ENCODE assay signal across 1 cellular context in the genomic region with DNA sequence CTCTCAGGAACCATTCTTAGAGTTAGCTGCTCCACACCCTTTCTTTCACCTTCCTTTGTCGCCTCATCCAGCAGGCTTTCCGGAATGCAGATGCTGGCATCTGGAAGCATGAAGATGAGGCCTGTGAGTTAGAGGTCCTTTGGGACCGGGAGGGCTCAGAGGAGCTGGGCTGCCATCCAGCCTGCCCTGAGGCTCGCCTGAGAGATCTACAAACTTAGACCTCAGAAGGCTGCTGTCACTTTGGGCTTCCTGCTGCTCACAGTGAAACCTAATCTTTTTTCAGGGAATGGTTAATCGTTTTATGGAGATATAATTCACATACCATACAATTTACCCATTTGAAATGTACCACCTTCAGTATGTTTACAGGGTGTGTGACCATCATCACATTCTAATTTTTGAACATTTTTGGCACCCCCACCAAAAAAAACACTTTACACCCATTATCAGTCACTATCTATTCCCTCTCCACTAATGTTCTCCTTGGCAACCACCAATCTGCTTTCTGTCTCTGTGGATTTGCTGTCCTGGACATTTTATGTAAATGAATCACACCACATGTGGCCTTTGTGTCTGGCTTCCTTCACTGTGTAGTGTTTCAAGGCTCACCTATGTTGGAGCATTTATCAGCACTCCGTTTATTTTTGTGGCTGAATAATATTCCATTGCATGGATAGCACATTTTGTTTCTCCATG.
TF ChIP-seq lines count a peak whose summit lies in the region.

No MANE protein-coding gene starts in this region.

TF ChIP-seq in HEK293, 187 proteins besides CTCF, POLR2A, EP300 and RAD21 (continued from another document and continues in another):
- TF ChIP-seq ZEB2 (tag by site-specific recombination; IDR thresholded peaks at IDR 0.05) (peak; percentile 69; the same call in 1 of the 2 replicates), ZNF146 (tag by site-specific recombination; IDR thresholded peaks at IDR 0.05) (peak; percentile 88), ZNF561 (tag by site-specific recombination; IDR thresholded peaks at IDR 0.05; ENCODE audit: borderline replicate concordance) (0 out of 2 replicates have a peak, but pooled peaks have one; percentile 34), ZSCAN16 (tag by site-specific recombination; IDR thresholded peaks at IDR 0.05) (0 out of 2 replicates have a peak, but pooled peaks have one; percentile 46), ZSCAN30 (tag by site-specific recombination; IDR thresholded peaks at IDR 0.05) (peak; percentile 89), ZIC2 (tag by site-specific recombination; IDR thresholded peaks at IDR 0.05) (peak; percentile 54), KLF10 (tag by site-specific recombination; IDR thresholded peaks at IDR 0.05) (peak; percentile 76), ZNF24 (tag by site-specific recombination; IDR thresholded peaks at IDR 0.05) (peak; percentile 61; the same call in 1 of the 2 replicates), ZNF843 (tag by site-specific recombination; IDR thresholded peaks at IDR 0.05) (peak; percentile 95), ZNF629 (tag by site-specific recombination; IDR thresholded peaks at IDR 0.05) (peak; percentile 26; the same call in 1 of the 2 replicates), FEZF1 (tag by site-specific recombination; IDR thresholded peaks at IDR 0.05) (peak; percentile 92), ZBTB8A (tag by site-specific recombination; IDR thresholded peaks at IDR 0.05) (peak; percentile 67), ZNF529 (tag by site-specific recombination; IDR thresholded peaks at IDR 0.05; ENCODE audit: insufficient replicate concordance) (no peak), IKZF3 (tag by site-specific recombination; IDR thresholded peaks at IDR 0.05) (peak; percentile 44; the same call in 1 of the 2 replicates), ZBTB17 (tag by site-specific recombination; IDR thresholded peaks at IDR 0.05) (peak; percentile 69), ZXDB (tag by site-specific recombination; IDR thresholded peaks at IDR 0.05) (0 out of 2 replicates have a peak, but pooled peaks have one; percentile 39), ZNF660 (tag by site-specific recombination; IDR thresholded peaks at IDR 0.05) (0 out of 2 replicates have a peak, but pooled peaks have one; percentile 11), ZNF600 (tag by site-specific recombination; IDR thresholded peaks at IDR 0.05) (peak; percentile 50), GLIS1 (tag by site-specific recombination; IDR thresholded peaks at IDR 0.05) (no peak), MYNN (tag by site-specific recombination; IDR thresholded peaks at IDR 0.05; ENCODE audit: borderline replicate concordance) (no peak), MZF1 (tag by site-specific recombination; IDR thresholded peaks at IDR 0.05; ENCODE audit: borderline replicate concordance) (peak; percentile 62; the same call in 1 of the 2 replicates), ZNF571 (tag by site-specific recombination; IDR thresholded peaks at IDR 0.05) (no peak), ZNF423 (tag by site-specific recombination; IDR thresholded peaks at IDR 0.05) (peak; percentile 57; the same call in 1 of the 2 replicates), BCL11A (tag by site-specific recombination; IDR thresholded peaks at IDR 0.05; ENCODE audit: low read depth) (0 out of 2 replicates have a peak, but pooled peaks have one; percentile 23), ZNF548 (tag by site-specific recombination; IDR thresholded peaks at IDR 0.05) (peak; percentile 76), BCL11B (tag by site-specific recombination; IDR thresholded peaks at IDR 0.05; ENCODE audit: low read depth) (peak; percentile 36; the same call in 1 of the 2 replicates), ZBTB20 (tag by site-specific recombination; IDR thresholded peaks at IDR 0.05) (peak; percentile 26; the same call in 1 of the 2 replicates), SP7 (tag by site-specific recombination; IDR thresholded peaks at IDR 0.05) (peak; percentile 95), ZNF202 (tag by site-specific recombination; IDR thresholded peaks at IDR 0.05; ENCODE audit: borderline replicate concordance) (no peak), ZNF266 (tag by site-specific recombination; IDR thresholded peaks at IDR 0.05; ENCODE audit: low read depth) (no peak), ZNF777 (tag by site-specific recombination; IDR thresholded peaks at IDR 0.05; ENCODE audit: borderline replicate concordance) (no peak), ZNF610 (tag by site-specific recombination; IDR thresholded peaks at IDR 0.05; ENCODE audit: borderline replicate concordance) (0 out of 2 replicates have a peak, but pooled peaks have one; percentile 20)
- TF ChIP-seq, protein P1, sequence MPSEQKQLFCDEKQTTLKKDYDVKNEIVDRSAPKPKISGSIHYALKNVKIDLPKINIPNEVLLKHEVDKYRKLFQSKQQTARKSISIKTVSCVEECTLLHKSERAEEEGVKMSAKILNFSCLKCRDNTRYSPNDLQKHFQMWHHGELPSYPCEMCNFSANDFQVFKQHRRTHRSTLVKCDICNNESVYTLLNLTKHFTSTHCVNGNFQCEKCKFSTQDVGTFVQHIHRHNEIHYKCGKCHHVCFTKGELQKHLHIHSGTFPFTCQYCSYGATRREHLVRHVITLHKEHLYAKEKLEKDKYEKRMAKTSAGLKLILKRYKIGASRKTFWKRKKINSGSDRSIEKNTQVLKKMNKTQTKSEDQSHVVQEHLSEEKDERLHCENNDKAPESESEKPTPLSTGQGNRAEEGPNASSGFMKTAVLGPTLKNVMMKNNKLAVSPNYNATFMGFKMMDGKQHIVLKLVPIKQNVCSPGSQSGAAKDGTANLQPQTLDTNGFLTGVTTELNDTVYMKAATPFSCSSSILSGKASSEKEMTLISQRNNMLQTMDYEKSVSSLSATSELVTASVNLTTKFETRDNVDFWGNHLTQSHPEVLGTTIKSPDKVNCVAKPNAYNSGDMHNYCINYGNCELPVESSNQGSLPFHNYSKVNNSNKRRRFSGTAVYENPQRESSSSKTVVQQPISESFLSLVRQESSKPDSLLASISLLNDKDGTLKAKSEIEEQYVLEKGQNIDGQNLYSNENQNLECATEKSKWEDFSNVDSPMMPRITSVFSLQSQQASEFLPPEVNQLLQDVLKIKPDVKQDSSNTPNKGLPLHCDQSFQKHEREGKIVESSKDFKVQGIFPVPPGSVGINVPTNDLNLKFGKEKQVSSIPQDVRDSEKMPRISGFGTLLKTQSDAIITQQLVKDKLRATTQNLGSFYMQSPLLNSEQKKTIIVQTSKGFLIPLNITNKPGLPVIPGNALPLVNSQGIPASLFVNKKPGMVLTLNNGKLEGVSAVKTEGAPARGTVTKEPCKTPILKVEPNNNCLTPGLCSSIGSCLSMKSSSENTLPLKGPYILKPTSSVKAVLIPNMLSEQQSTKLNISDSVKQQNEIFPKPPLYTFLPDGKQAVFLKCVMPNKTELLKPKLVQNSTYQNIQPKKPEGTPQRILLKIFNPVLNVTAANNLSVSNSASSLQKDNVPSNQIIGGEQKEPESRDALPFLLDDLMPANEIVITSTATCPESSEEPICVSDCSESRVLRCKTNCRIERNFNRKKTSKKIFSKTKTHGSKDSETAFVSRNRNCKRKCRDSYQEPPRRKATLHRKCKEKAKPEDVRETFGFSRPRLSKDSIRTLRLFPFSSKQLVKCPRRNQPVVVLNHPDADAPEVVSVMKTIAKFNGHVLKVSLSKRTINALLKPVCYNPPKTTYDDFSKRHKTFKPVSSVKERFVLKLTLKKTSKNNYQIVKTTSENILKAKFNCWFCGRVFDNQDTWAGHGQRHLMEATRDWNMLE (tag by site-specific recombination; conservative IDR thresholded peaks at IDR 0.05; ENCODE audit: low read depth), result peak; percentile 29; the same call in 1 of the 2 replicates
- TF ChIP-seq, protein P2, sequence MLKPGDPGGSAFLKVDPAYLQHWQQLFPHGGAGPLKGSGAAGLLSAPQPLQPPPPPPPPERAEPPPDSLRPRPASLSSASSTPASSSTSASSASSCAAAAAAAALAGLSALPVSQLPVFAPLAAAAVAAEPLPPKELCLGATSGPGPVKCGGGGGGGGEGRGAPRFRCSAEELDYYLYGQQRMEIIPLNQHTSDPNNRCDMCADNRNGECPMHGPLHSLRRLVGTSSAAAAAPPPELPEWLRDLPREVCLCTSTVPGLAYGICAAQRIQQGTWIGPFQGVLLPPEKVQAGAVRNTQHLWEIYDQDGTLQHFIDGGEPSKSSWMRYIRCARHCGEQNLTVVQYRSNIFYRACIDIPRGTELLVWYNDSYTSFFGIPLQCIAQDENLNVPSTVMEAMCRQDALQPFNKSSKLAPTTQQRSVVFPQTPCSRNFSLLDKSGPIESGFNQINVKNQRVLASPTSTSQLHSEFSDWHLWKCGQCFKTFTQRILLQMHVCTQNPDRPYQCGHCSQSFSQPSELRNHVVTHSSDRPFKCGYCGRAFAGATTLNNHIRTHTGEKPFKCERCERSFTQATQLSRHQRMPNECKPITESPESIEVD (tag by site-specific recombination; IDR thresholded peaks at IDR 0.05), result peak; percentile 88
- TF ChIP-seq, protein P3, sequence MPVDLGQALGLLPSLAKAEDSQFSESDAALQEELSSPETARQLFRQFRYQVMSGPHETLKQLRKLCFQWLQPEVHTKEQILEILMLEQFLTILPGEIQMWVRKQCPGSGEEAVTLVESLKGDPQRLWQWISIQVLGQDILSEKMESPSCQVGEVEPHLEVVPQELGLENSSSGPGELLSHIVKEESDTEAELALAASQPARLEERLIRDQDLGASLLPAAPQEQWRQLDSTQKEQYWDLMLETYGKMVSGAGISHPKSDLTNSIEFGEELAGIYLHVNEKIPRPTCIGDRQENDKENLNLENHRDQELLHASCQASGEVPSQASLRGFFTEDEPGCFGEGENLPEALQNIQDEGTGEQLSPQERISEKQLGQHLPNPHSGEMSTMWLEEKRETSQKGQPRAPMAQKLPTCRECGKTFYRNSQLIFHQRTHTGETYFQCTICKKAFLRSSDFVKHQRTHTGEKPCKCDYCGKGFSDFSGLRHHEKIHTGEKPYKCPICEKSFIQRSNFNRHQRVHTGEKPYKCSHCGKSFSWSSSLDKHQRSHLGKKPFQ (tag by site-specific recombination; IDR thresholded peaks at IDR 0.05), result peak; percentile 81
- TF ChIP-seq, protein P4, sequence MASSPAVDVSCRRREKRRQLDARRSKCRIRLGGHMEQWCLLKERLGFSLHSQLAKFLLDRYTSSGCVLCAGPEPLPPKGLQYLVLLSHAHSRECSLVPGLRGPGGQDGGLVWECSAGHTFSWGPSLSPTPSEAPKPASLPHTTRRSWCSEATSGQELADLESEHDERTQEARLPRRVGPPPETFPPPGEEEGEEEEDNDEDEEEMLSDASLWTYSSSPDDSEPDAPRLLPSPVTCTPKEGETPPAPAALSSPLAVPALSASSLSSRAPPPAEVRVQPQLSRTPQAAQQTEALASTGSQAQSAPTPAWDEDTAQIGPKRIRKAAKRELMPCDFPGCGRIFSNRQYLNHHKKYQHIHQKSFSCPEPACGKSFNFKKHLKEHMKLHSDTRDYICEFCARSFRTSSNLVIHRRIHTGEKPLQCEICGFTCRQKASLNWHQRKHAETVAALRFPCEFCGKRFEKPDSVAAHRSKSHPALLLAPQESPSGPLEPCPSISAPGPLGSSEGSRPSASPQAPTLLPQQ (tag by site-specific recombination; IDR thresholded peaks at IDR 0.05), result peak; percentile 23; the same call in 1 of the 2 replicates
- TF ChIP-seq, protein P5, sequence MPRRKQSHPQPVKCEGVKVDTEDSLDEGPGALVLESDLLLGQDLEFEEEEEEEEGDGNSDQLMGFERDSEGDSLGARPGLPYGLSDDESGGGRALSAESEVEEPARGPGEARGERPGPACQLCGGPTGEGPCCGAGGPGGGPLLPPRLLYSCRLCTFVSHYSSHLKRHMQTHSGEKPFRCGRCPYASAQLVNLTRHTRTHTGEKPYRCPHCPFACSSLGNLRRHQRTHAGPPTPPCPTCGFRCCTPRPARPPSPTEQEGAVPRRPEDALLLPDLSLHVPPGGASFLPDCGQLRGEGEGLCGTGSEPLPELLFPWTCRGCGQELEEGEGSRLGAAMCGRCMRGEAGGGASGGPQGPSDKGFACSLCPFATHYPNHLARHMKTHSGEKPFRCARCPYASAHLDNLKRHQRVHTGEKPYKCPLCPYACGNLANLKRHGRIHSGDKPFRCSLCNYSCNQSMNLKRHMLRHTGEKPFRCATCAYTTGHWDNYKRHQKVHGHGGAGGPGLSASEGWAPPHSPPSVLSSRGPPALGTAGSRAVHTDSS (tag by site-specific recombination; IDR thresholded peaks at IDR 0.05), result peak; percentile 50; the same call in 1 of the 2 replicates
- TF ChIP-seq, protein P6, sequence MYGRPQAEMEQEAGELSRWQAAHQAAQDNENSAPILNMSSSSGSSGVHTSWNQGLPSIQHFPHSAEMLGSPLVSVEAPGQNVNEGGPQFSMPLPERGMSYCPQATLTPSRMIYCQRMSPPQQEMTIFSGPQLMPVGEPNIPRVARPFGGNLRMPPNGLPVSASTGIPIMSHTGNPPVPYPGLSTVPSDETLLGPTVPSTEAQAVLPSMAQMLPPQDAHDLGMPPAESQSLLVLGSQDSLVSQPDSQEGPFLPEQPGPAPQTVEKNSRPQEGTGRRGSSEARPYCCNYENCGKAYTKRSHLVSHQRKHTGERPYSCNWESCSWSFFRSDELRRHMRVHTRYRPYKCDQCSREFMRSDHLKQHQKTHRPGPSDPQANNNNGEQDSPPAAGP (tag by site-specific recombination; IDR thresholded peaks at IDR 0.05), result peak; percentile 72; the same call in 1 of the 2 replicates
- TF ChIP-seq, protein P7, sequence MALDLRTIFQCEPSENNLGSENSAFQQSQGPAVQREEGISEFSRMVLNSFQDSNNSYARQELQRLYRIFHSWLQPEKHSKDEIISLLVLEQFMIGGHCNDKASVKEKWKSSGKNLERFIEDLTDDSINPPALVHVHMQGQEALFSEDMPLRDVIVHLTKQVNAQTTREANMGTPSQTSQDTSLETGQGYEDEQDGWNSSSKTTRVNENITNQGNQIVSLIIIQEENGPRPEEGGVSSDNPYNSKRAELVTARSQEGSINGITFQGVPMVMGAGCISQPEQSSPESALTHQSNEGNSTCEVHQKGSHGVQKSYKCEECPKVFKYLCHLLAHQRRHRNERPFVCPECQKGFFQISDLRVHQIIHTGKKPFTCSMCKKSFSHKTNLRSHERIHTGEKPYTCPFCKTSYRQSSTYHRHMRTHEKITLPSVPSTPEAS (tag by site-specific recombination; IDR thresholded peaks at IDR 0.05), result peak; percentile 54
- TF ChIP-seq, protein P8, sequence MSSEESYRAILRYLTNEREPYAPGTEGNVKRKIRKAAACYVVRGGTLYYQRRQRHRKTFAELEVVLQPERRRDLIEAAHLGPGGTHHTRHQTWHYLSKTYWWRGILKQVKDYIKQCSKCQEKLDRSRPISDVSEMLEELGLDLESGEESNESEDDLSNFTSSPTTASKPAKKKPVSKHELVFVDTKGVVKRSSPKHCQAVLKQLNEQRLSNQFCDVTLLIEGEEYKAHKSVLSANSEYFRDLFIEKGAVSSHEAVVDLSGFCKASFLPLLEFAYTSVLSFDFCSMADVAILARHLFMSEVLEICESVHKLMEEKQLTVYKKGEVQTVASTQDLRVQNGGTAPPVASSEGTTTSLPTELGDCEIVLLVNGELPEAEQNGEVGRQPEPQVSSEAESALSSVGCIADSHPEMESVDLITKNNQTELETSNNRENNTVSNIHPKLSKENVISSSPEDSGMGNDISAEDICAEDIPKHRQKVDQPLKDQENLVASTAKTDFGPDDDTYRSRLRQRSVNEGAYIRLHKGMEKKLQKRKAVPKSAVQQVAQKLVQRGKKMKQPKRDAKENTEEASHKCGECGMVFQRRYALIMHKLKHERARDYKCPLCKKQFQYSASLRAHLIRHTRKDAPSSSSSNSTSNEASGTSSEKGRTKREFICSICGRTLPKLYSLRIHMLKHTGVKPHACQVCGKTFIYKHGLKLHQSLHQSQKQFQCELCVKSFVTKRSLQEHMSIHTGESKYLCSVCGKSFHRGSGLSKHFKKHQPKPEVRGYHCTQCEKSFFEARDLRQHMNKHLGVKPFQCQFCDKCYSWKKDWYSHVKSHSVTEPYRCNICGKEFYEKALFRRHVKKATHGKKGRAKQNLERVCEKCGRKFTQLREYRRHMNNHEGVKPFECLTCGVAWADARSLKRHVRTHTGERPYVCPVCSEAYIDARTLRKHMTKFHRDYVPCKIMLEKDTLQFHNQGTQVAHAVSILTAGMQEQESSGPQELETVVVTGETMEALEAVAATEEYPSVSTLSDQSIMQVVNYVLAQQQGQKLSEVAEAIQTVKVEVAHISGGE (tag by site-specific recombination; conservative IDR thresholded peaks at IDR 0.05; ENCODE audit: low read depth), result no peak
